ENCODE assay signal across 9 cellular contexts in the genomic region with DNA sequence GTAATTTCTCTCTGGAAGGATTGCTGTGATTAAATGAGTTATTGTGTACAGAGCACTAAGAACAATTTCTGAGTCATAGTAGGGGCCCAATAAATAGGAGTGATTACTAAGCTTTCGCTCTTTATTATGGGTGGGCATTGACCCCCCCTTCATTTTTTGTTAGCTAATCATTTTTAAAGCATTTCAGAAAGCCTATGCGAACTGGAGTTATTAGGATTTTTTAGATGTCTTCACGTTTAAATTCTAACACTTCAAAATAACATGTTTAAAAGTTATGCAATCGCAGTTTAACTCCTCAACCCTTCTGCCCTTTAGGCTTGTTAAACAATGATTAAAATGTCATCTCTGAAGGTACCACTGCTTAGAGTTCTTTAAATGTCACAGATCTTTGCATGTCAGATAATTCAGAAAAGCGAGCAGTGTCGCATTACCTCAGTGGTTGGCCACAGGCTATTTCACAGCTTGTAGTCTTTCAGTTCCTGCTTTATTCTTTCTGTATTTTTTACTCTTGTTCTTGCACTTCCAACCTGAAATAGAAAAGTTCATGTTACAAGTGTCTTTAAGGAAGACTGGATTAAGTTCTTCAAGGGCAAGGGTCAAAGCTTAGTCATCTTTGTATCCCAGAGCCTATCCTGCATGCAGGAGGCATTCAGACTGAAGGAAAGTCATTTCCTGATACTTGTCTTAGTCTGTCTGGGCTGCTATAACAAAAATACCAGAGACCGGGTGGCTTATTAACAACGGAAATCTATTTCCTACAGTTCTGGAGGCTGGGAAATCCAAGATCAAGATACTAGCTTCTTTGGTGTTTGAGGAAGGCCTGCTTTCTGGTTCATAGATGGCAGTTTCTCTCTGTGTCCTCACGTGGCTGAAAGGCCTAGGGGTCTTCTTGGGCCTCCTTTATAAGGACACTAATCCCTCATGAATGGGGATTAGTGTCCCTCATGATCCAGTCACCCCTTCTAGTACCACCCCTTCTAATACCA.
DNase-seq lines count a peak whose midpoint lies in the region; ATAC-seq, FAIRE-seq and TF ChIP-seq lines count a peak whose summit lies in the region.
"Had no signal": no experiment of that assay in that cellular context is flagged by ENCODE, and none has a peak within 500 bp of the region (broad histone marks: within the 10 kb centered on the region; RNA-seq: fewer than 3 reads in every experiment).

No MANE protein-coding gene starts in this region.

- CTCF ChIA-PET in SK-N-SH (lab: Yijun Ruan, JAX): interaction anchor here (1.1 to 1.3 kb wide), 3 partner anchors 9 to 87 kb away, joined by 3 to 5 read pairs (median 4); no protein-coding TSS in a partner anchor
- CTCF ChIA-PET in HepG2 (lab: Yijun Ruan, JAX; ENCODE audit: low intra/inter-chr PET ratio, low total read pairs): no interaction called here

- H3K9me2 ChIP-seq in SK-N-SH: no peaks in the 10 kb centered on the region

- no peak overlapping the region for H3K4me3 ChIP-seq in cardiac muscle cell
- no peak overlapping the region for H3K4me3 ChIP-seq in SK-N-SH (ENCODE audit: low read depth in 2 of 2, low read length in 1 of 2)
- no peak overlapping the region; a peak in 1 of 6 replicates for H3K4me3 ChIP-seq in HepG2 (replicated peaks in 1 of 3; ENCODE audit: insufficient read depth in 1 of 3, low read depth in 2 of 3, low read length in 3 of 3)
- no peak overlapping the region for H3K4me3 ChIP-seq in BE2C (ENCODE audit: low read depth, low read length)
- H3K4me3 ChIP-seq: thoracic aorta had no signal

- TF ChIP-seq RAD21 in SK-N-SH (IDR thresholded peaks at IDR 0.05; ENCODE audit: low read length) (no peak), HepG2 (CRISPR knock-in tag; IDR thresholded peaks at IDR 0.05) (no peak)

- H3K79me2 ChIP-seq in SK-N-SH (ENCODE audit: insufficient read depth) (peaks cover 87% of the 10 kb centered on the region), HepG2 (ENCODE audit: insufficient read depth, low read length) (peaks cover 87% of the 10 kb centered on the region)

- FAIRE-seq in HepG2 (lab: Jason Lieb, UNC): no peak

- H3K4me2 ChIP-seq in SK-N-SH (peak overlapping the region; percentile 51; the same call in 1 of the 2 replicates), HepG2 (ENCODE audit: low read depth, low read length) (peak overlapping the region; percentile 50; the same call in 1 of the 2 replicates)

- intact Hi-C loops in Right ventricle myocardium inferior (cut with DNase I) (loop anchor here (5.0 kb wide), 1 partner anchor 100 kb away; no protein-coding TSS in a partner anchor), HepG2 (cut with micrococcal nuclease; ENCODE audit: unreplicated experiment) (loop anchor here (5.0 kb wide), 1 partner anchor 40 kb away; no protein-coding TSS in a partner anchor)

- no peaks in the 10 kb centered on the region for H3K27me3 ChIP-seq in cardiac muscle cell
- no peaks in the 10 kb centered on the region for H3K27me3 ChIP-seq in SK-N-SH (ENCODE audit: insufficient read depth)
- H3K27me3 ChIP-seq in HepG2 (ENCODE audit: control insufficient read depth in 1 of 2, insufficient read depth in 2 of 2, low read length in 2 of 2): no peaks in the 10 kb centered on the region
- H3K27me3 ChIP-seq in BE2C: no peaks in the 10 kb centered on the region

- H2AFZ ChIP-seq in SK-N-SH (ENCODE audit: low read depth): no peak overlapping the region
- no peak overlapping the region for H2AFZ ChIP-seq in HepG2 (ENCODE audit: low read length)

- no TSS peak for BruUV-seq in HepG2 (replicated peaks; lab: Mats Ljungman, UMichigan)

- peak overlapping the region; percentile 48 for H3K27ac ChIP-seq in cardiac muscle cell
- H3K27ac ChIP-seq in SK-N-SH (ENCODE audit: low read depth in 2 of 2, low read length in 1 of 2): peak overlapping the region; percentile 17 to 96; a peak in 3 of 4 replicates
- peak overlapping the region; percentile 89 for H3K27ac ChIP-seq in HepG2 (ENCODE audit: extremely low read length, insufficient read depth, low read length)

- 61% methylated on average over 9 of the region's 9 CpGs for WGBS in SK-N-SH (ENCODE audit: low lambda C conversion rate)
- WGBS in HepG2 (ENCODE audit: low lambda C conversion rate): 75% methylated on average over 9 of the region's 9 CpGs

- POLR2A ChIA-PET in SK-N-SH (lab: Yijun Ruan, JAX) (no interaction called here), HepG2 (lab: Yijun Ruan, JAX) (interaction anchor here (0.8 to 5.0 kb wide), 5 partner anchors 14 to 103 kb away, joined by 3 to 52 read pairs (median 18); partner anchors contain the start of gene FNDC3B)

- H3K9me3 ChIP-seq in cardiac muscle cell (ENCODE audit: low read depth) (no peaks in the 10 kb centered on the region), SK-N-SH (no peaks in the 10 kb centered on the region), HepG2 (ENCODE audit: low read length) (no peaks in the 10 kb centered on the region), BE2C (no peaks in the 10 kb centered on the region)
- H3K9me3 ChIP-seq: thoracic aorta had no signal

- TF ChIP-seq EP300 in SK-N-SH (IDR thresholded peaks at IDR 0.05; ENCODE audit: borderline replicate concordance in 1 of 2, low read depth in 1 of 2, low read length in 1 of 2) (peak in 1 of 2 experiments; percentile 16; a peak in 1 of 4 replicates), HepG2 (IDR thresholded peaks at IDR 0.05; ENCODE audit: low read depth in 2 of 2, low read length in 2 of 2) (no peak), HepG2 (CRISPR knock-in tag; IDR thresholded peaks at IDR 0.05; ENCODE audit: borderline replicate concordance) (no peak)

- ATAC-seq in Right ventricle myocardium inferior (no peak), HG03045 (IDR thresholded peaks at IDR 0.05; ENCODE audit: unreplicated experiment) (peak; percentile 70), HepG2 (no peak)

- TF ChIP-seq POLR2A in HepG2 (IDR thresholded peaks at IDR 0.05; ENCODE audit: insufficient read depth in 1 of 2, low read depth in 2 of 2, low read length in 2 of 2): no peak

- H3F3A ChIP-seq in SK-N-SH (replicated peaks; ENCODE audit: insufficient read depth): peaks cover 62% of the 10 kb centered on the region

- H3K36me3 ChIP-seq in cardiac muscle cell (no peaks in the 10 kb centered on the region), SK-N-SH (replicated peaks in 1 of 2; ENCODE audit: control insufficient read depth in 1 of 2, insufficient read depth in 2 of 2, low read length in 1 of 2) (peaks cover 0 to 25% of the 10 kb centered on the region in 2 experiments), HepG2 (replicated peaks in 1 of 2; ENCODE audit: control insufficient read depth in 1 of 2, insufficient read depth in 2 of 2, low read length in 2 of 2) (peaks cover 8 to 30% of the 10 kb centered on the region in 2 experiments), BE2C (no peaks in the 10 kb centered on the region)
- H3K36me3 ChIP-seq: thoracic aorta had no signal

- in situ Hi-C loops in HepG2 (cut with HindIII; ENCODE audit: extremely low pct_ligation_motif_present, low pct_unique_long_range_greater_than_20kb): no loop called here

- H3K4me1 ChIP-seq in cardiac muscle cell (ENCODE audit: low read depth) (peaks cover 61% of the 10 kb centered on the region), SK-N-SH (ENCODE audit: control insufficient read depth in 1 of 2, insufficient read depth in 2 of 2, low read depth in 1 of 2, low read length in 1 of 2) (peaks cover 27 to 46% of the 10 kb centered on the region in 2 experiments), HepG2 (ENCODE audit: insufficient read depth, low read length) (peaks cover 92% of the 10 kb centered on the region), BE2C (peaks cover 16% of the 10 kb centered on the region)

- no peak for TF ChIP-seq CTCF in cardiac muscle cell (IDR thresholded peaks at IDR 0.05; ENCODE audit: low read depth, low read length)
- TF ChIP-seq CTCF in SK-N-SH (IDR thresholded peaks at IDR 0.05): no peak
- TF ChIP-seq CTCF in HepG2 (CRISPR knock-in tag; IDR thresholded peaks at IDR 0.05): no peak
- TF ChIP-seq CTCF in BE2C (IDR thresholded peaks at IDR 0.05; ENCODE audit: low read depth, low read length): no peak

- no peak overlapping the region; the same call in 1 of the 2 replicates for H3K9ac ChIP-seq in SK-N-SH
- H3K9ac ChIP-seq in HepG2 (ENCODE audit: insufficient read depth, low read depth, low read length): peak overlapping the region; percentile 49

- peak in 1 of 2 donors; percentile 74 for DNase-seq in cardiac muscle cell (ENCODE audit: low read depth in 1 of 2, low spot score in 1 of 2)
- DNase-seq in Right ventricle myocardium inferior (ENCODE audit: missing footprints): no peak
- DNase-seq in SK-N-SH: no peak
- DNase-seq in HepG2 (ENCODE audit: low spot score): no peak
- DNase-seq in NCI-H446 (lab: John Stamatoyannopoulos, UW): no peak
- DNase-seq in BE2C: no peak
- DNase-seq in NCI-H187 treated with DMSO at 0.1 percent for 48 hours (lab: John Stamatoyannopoulos, UW): no peak

- no peaks in the 10 kb centered on the region for H4K20me1 ChIP-seq in SK-N-SH (ENCODE audit: insufficient read depth)
- peaks cover 67% of the 10 kb centered on the region for H4K20me1 ChIP-seq in HepG2 (ENCODE audit: insufficient read depth, low read length)

TF ChIP-seq in SK-N-SH, 30 proteins besides CTCF, POLR2A, EP300 and RAD21 (continues in another document):
- no peak for TF ChIP-seq FOXJ3 (CRISPR knock-in tag; IDR thresholded peaks at IDR 0.05)
- no peak for TF ChIP-seq TEAD4 (IDR thresholded peaks at IDR 0.05; ENCODE audit: borderline replicate concordance, insufficient read depth)
- no peak for TF ChIP-seq RFX5 (IDR thresholded peaks at IDR 0.05; ENCODE audit: low read length)
- no peak for TF ChIP-seq GABPA (IDR thresholded peaks at IDR 0.05; ENCODE audit: low read depth)
- TF ChIP-seq MAX (IDR thresholded peaks at IDR 0.05; ENCODE audit: low read depth): 0 out of 2 replicates have a peak, but pooled peaks have one; percentile 9
- TF ChIP-seq POLR2AphosphoS5 (IDR thresholded peaks at IDR 0.05; ENCODE audit: low read depth, low read length): no peak
- peak; percentile 44; the same call in 1 of the 2 replicates for TF ChIP-seq TCF12 (IDR thresholded peaks at IDR 0.05)

TF ChIP-seq in HepG2, 621 proteins besides CTCF, POLR2A, EP300 and RAD21 (continues in another document):
- TF ChIP-seq POLR2AphosphoS5 (IDR thresholded peaks at IDR 0.05; ENCODE audit: low read depth, low read length): peak; percentile 33; the same call in 1 of the 2 replicates
- TF ChIP-seq SSRP1 (CRISPR knock-in tag; IDR thresholded peaks at IDR 0.05): peak; percentile 56; the same call in 1 of the 2 replicates
- peak; percentile 50 for TF ChIP-seq AGO2 (optimal IDR thresholded peaks at IDR 0.05; ENCODE audit: low read depth, low read length)
